9 cellular contexts compared by ENCODE assay signal in the genomic region with DNA sequence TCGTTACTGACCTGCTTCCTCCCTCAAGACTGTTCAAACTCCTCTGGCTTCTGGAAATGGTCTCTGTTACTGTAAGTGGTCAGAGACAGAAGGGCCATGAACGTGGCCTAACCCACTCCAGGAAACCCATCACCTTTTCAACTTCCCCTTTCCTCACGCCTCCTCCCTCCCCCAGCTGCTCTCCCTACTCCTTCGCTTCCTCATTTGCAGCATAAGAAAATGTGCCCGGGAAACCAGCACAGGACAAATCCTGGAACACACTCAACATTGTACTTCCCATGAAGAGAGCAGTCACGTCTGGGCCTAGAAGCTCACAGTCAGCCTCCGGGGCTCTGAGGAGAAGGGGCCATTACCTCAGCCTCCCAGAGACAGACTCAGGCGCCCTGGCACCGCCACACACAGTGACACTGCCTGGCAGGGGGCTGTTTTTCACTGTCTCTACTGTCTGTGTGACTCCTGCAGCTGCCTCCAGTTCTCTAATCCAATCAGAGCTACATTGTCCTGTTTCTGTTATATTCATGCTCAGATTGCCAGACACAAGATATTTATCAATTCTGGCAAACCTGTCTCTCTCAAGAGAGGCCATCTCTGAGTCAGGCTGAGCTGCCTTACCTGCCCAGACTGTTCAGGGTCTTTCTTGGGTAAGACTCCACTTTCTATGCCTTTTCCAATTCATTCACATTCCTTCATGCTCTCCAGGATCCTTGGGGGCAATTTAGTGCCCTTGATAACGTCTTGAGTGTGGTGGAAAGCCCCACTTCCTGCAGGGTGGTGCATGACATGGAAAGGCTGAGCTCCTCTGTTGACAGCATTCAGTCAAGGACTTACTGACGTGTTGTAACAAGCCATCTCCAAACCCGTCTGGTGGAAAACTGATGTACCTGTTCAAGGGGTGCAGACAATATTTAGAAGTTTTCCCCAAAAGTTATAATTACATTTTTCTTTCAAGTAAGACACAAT.
A peak's percentile ranks its signal among the peaks of the same experiment; 100 is the strongest.
DNase-seq lines count a peak whose midpoint lies in the region; ATAC-seq and TF ChIP-seq lines count a peak whose summit lies in the region.
"Had no signal": no experiment of that assay in that cellular context is flagged by ENCODE, and none has a peak within 500 bp of the region (broad histone marks: within the 10 kb centered on the region; RNA-seq: fewer than 3 reads in every experiment).

No MANE protein-coding gene starts in this region.

- peaks cover 6% of the 10 kb centered on the region for H3K27me3 Mint-ChIP-seq in T-helper 17 cell
- H3K27me3 Mint-ChIP-seq in Calu3 (ENCODE audit: unreplicated experiment) = no peaks in the 10 kb centered on the region

- ATAC-seq in T-helper 17 cell (peak; percentile 39), HG03469 (IDR thresholded peaks at IDR 0.05; ENCODE audit: unreplicated experiment) (no peak)
- peak; percentile 39 for ATAC-seq in stimulated activated effector memory CD8-positive, alpha-beta T cell treated with anti-CD3 and anti-CD28 coated beads, Interleukin-12 subunit alpha, Interleukin-12 subunit beta, amount 100 ng/mL, for 72 hours
- no peak for ATAC-seq in activated CD4-positive, CD25-positive, alpha-beta regulatory T cell treated with anti-CD3 and anti-CD28 coated beads, Interleukin-2, amount 50 U/mL, for 24 hours

- no peaks in the 10 kb centered on the region for H3K36me3 Mint-ChIP-seq in T-helper 17 cell (ENCODE audit: low read depth)
- no peaks in the 10 kb centered on the region for H3K36me3 Mint-ChIP-seq in stimulated activated effector memory CD8-positive, alpha-beta T cell treated with anti-CD3 and anti-CD28 coated beads, Interleukin-12 subunit alpha, Interleukin-12 subunit beta, amount 100 ng/mL, for 72 hours
- H3K36me3 Mint-ChIP-seq in Calu3 (ENCODE audit: insufficient read depth, unreplicated experiment) = no peaks in the 10 kb centered on the region

- intact Hi-C loops in Calu3 (cut with micrococcal nuclease; ENCODE audit: unreplicated experiment) = no loop called here

- POLR2A ChIA-PET in HEK293 (lab: Yijun Ruan, JAX) = no interaction called here

- CTCF ChIA-PET in HEK293 (lab: Yijun Ruan, JAX) (interaction anchor here (0.6 to 1.6 kb wide), 5 partner anchors 11 to 1144 kb away, joined by 3 to 6 read pairs (median 5); no protein-coding TSS in a partner anchor), Calu3 (lab: Charles Lee) (no interaction called here)

- no peak overlapping the region for H3K4me3 ChIP-seq in HEK293 (ENCODE audit: low read depth, low read length)
- H3K4me3 ChIP-seq: breast epithelium had no signal

- H3K27ac Mint-ChIP-seq in T-helper 17 cell (no peak overlapping the region), Calu3 (ENCODE audit: unreplicated experiment) (no peak overlapping the region)
- H3K27ac Mint-ChIP-seq in stimulated activated effector memory CD8-positive, alpha-beta T cell treated with anti-CD3 and anti-CD28 coated beads, Interleukin-12 subunit alpha, Interleukin-12 subunit beta, amount 100 ng/mL, for 72 hours = no peak overlapping the region

- no TSS peak for BruUV-seq in Calu3 (replicated peaks; lab: Mats Ljungman, UMichigan)

- no peaks in the 10 kb centered on the region for H3K9me3 ChIP-seq in HEK293 (ENCODE audit: control insufficient read depth, insufficient read depth, low read depth, low read length)
- no peaks in the 10 kb centered on the region for H3K9me3 ChIP-seq in T-helper 17 cell (ENCODE audit: control insufficient read depth, low read length, poor library complexity, severe bottlenecking)
- H3K9me3 ChIP-seq: breast epithelium had no signal

- no peak overlapping the region for H3K4me3 Mint-ChIP-seq in T-helper 17 cell
- no peak overlapping the region for H3K4me3 Mint-ChIP-seq in stimulated activated effector memory CD8-positive, alpha-beta T cell treated with anti-CD3 and anti-CD28 coated beads, Interleukin-12 subunit alpha, Interleukin-12 subunit beta, amount 100 ng/mL, for 72 hours
- H3K4me3 Mint-ChIP-seq in Calu3 (ENCODE audit: low read depth, unreplicated experiment) = no peak overlapping the region

- no peaks in the 10 kb centered on the region for H3K9me3 Mint-ChIP-seq in stimulated activated effector memory CD8-positive, alpha-beta T cell treated with anti-CD3 and anti-CD28 coated beads, Interleukin-12 subunit alpha, Interleukin-12 subunit beta, amount 100 ng/mL, for 72 hours
- no peaks in the 10 kb centered on the region for H3K9me3 Mint-ChIP-seq in Calu3 (ENCODE audit: low read depth, unreplicated experiment)

- H3K4me1 ChIP-seq in HEK293 (ENCODE audit: control insufficient read depth, insufficient read depth, low read length) = peaks cover 3% of the 10 kb centered on the region; the same call in 1 of the 2 replicates
- H3K4me1 ChIP-seq: breast epithelium had no signal

- TF ChIP-seq CTCF in HEK293 (tag by site-specific recombination; IDR thresholded peaks at IDR 0.05) = no peak
- no peak for TF ChIP-seq CTCF in Calu3 (IDR thresholded peaks at IDR 0.05; ENCODE audit: unreplicated experiment)

- DNase-seq in T-helper 17 cell (no peak), hippocampal formation (lab: John Stamatoyannopoulos, UW) (peak; percentile 37 to 51), NCI-H146 treated with DMSO at 0.1 percent for 48 hours (lab: John Stamatoyannopoulos, UW; ENCODE audit: unreplicated experiment) (no peak), Calu3 (no peak)
- DNase-seq in stimulated activated effector memory CD8-positive, alpha-beta T cell treated with anti-CD3 and anti-CD28 coated beads, Interleukin-12 subunit alpha, Interleukin-12 subunit beta, amount 100 ng/mL, for 72 hours (ENCODE audit: low spot score in 2 of 2) = no peak

- H3K27ac ChIP-seq in HEK293 (ENCODE audit: extremely low read depth, low read depth, low read length) = no peak overlapping the region
- H3K27ac ChIP-seq: breast epithelium had no signal

- no peaks in the 10 kb centered on the region for H3K36me3 ChIP-seq in HEK293 (ENCODE audit: control insufficient read depth in 2 of 2, insufficient read depth in 1 of 2, low read length in 2 of 2)
- H3K36me3 ChIP-seq: breast epithelium had no signal

- peaks cover 16% of the 10 kb centered on the region for H3K4me1 Mint-ChIP-seq in T-helper 17 cell
- H3K4me1 Mint-ChIP-seq in stimulated activated effector memory CD8-positive, alpha-beta T cell treated with anti-CD3 and anti-CD28 coated beads, Interleukin-12 subunit alpha, Interleukin-12 subunit beta, amount 100 ng/mL, for 72 hours = no peaks in the 10 kb centered on the region
- peaks cover 4% of the 10 kb centered on the region for H3K4me1 Mint-ChIP-seq in Calu3 (ENCODE audit: low read depth, unreplicated experiment)

TF ChIP-seq in HEK293, 187 proteins besides CTCF, POLR2A, EP300 and RAD21 (continues in another document):
- TF ChIP-seq, protein P1, sequence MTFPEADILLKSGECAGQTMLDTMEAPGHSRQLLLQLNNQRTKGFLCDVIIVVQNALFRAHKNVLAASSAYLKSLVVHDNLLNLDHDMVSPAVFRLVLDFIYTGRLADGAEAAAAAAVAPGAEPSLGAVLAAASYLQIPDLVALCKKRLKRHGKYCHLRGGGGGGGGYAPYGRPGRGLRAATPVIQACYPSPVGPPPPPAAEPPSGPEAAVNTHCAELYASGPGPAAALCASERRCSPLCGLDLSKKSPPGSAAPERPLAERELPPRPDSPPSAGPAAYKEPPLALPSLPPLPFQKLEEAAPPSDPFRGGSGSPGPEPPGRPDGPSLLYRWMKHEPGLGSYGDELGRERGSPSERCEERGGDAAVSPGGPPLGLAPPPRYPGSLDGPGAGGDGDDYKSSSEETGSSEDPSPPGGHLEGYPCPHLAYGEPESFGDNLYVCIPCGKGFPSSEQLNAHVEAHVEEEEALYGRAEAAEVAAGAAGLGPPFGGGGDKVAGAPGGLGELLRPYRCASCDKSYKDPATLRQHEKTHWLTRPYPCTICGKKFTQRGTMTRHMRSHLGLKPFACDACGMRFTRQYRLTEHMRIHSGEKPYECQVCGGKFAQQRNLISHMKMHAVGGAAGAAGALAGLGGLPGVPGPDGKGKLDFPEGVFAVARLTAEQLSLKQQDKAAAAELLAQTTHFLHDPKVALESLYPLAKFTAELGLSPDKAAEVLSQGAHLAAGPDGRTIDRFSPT (tag by site-specific recombination; IDR thresholded peaks at IDR 0.05) = no peak
- peak; percentile 61 for TF ChIP-seq GLIS1 (tag by site-specific recombination; IDR thresholded peaks at IDR 0.05)
- no peak for TF ChIP-seq ZNF2 (tag by site-specific recombination; IDR thresholded peaks at IDR 0.05)
- TF ChIP-seq, protein P2, sequence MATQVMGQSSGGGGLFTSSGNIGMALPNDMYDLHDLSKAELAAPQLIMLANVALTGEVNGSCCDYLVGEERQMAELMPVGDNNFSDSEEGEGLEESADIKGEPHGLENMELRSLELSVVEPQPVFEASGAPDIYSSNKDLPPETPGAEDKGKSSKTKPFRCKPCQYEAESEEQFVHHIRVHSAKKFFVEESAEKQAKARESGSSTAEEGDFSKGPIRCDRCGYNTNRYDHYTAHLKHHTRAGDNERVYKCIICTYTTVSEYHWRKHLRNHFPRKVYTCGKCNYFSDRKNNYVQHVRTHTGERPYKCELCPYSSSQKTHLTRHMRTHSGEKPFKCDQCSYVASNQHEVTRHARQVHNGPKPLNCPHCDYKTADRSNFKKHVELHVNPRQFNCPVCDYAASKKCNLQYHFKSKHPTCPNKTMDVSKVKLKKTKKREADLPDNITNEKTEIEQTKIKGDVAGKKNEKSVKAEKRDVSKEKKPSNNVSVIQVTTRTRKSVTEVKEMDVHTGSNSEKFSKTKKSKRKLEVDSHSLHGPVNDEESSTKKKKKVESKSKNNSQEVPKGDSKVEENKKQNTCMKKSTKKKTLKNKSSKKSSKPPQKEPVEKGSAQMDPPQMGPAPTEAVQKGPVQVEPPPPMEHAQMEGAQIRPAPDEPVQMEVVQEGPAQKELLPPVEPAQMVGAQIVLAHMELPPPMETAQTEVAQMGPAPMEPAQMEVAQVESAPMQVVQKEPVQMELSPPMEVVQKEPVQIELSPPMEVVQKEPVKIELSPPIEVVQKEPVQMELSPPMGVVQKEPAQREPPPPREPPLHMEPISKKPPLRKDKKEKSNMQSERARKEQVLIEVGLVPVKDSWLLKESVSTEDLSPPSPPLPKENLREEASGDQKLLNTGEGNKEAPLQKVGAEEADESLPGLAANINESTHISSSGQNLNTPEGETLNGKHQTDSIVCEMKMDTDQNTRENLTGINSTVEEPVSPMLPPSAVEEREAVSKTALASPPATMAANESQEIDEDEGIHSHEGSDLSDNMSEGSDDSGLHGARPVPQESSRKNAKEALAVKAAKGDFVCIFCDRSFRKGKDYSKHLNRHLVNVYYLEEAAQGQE (tag by site-specific recombination; IDR thresholded peaks at IDR 0.05) = no peak
- TF ChIP-seq ZNF670 (tag by site-specific recombination; IDR thresholded peaks at IDR 0.05; ENCODE audit: low read depth) = no peak

Comparison
In these comparisons a context has a peak if more than half of its experiments do, and no peak if none do; other contexts are left out.
1. ATAC-seq: peak in T-helper 17 cell (single experiment) and stimulated activated effector memory CD8-positive, alpha-beta T cell treated with anti-CD3 and anti-CD28 coated beads, Interleukin-12 subunit alpha, Interleukin-12 subunit beta, amount 100 ng/mL, for 72 hours (single experiment); none in HG03469 (single experiment) and activated CD4-positive, CD25-positive, alpha-beta regulatory T cell treated with anti-CD3 and anti-CD28 coated beads, Interleukin-2, amount 50 U/mL, for 24 hours (0 of 2).
2. DNase-seq: peak in hippocampal formation (2 of 2); none in T-helper 17 cell (0 of 3), stimulated activated effector memory CD8-positive, alpha-beta T cell treated with anti-CD3 and anti-CD28 coated beads, Interleukin-12 subunit alpha, Interleukin-12 subunit beta, amount 100 ng/mL, for 72 hours (0 of 2), NCI-H146 treated with DMSO at 0.1 percent for 48 hours (single experiment) and Calu3 (single experiment).